In genomic region chr2:101758001-101758400, GRCh38 we compare ENCODE assay signal across 8 cellular contexts.
DNase-seq lines count a peak whose midpoint lies in the region; ATAC-seq and TF ChIP-seq lines count a peak whose summit lies in the region.

No MANE protein-coding gene starts in this region.

- no peaks in the 10 kb centered on the region for H3K27me3 ChIP-seq in PC-3 (ENCODE audit: low read length)

- peaks cover 27% of the 10 kb centered on the region for H4K20me1 ChIP-seq in PC-3 (ENCODE audit: low read length)

- H3K4me3 ChIP-seq in PC-3 (ENCODE audit: low read length) (no peak overlapping the region), fibroblast of villous mesenchyme (ENCODE audit: low read depth, low read length) (peak overlapping the region; percentile 7)

- DNase-seq in Calu3 = no peak
- DNase-seq in PC-3 = no peak
- no peak for DNase-seq in fibroblast of villous mesenchyme (ENCODE audit: low read depth)
- DNase-seq in SK-N-DZ (ENCODE audit: low spot score) = no peak
- DNase-seq in stimulated activated naive CD4-positive, alpha-beta T cell treated with Interleukin-2 at 50 U/mL for 16 hours (lab: John Stamatoyannopoulos, UW) = no peak
- DNase-seq in NCI-H748 treated with DMSO at 0.1 percent for 48 hours (lab: John Stamatoyannopoulos, UW) = no peak

- peaks cover 20% of the 10 kb centered on the region for H3K36me3 Mint-ChIP-seq in Calu3 (ENCODE audit: insufficient read depth, unreplicated experiment)

- no peak overlapping the region for H2AFZ ChIP-seq in PC-3 (ENCODE audit: low read length)

- peaks cover 74% of the 10 kb centered on the region for H3K4me1 Mint-ChIP-seq in Calu3 (ENCODE audit: low read depth, unreplicated experiment)

- no peaks in the 10 kb centered on the region for H3F3A ChIP-seq in PC-3 (ENCODE audit: low read length, unreplicated experiment)

- no peaks in the 10 kb centered on the region for H3K9me3 ChIP-seq in PC-3 (ENCODE audit: low read length)

- peak; percentile 59 for ATAC-seq in GM21390 (IDR thresholded peaks at IDR 0.05; ENCODE audit: unreplicated experiment)
- no peak for ATAC-seq in PC-3
- no peak for ATAC-seq in GM18873 (IDR thresholded peaks at IDR 0.05; ENCODE audit: low FRiP score, unreplicated experiment)

- H3K27ac Mint-ChIP-seq in Calu3 (ENCODE audit: unreplicated experiment) = peak overlapping the region; percentile 83

- H3K79me2 ChIP-seq in PC-3 (ENCODE audit: low read length) = peaks cover 90% of the 10 kb centered on the region

- no peaks in the 10 kb centered on the region for H3K9me2 ChIP-seq in PC-3 (replicated peaks; ENCODE audit: low read length)

- CTCF ChIA-PET in Calu3 (lab: Charles Lee) = no interaction called here
- CTCF ChIA-PET in PC-3 (lab: Charles Lee) = no interaction called here

- intact Hi-C loops in Calu3 (cut with micrococcal nuclease; ENCODE audit: unreplicated experiment) = no loop called here
- intact Hi-C loops in PC-3 (cut with micrococcal nuclease) = loop anchor here (5.0 kb wide), 2 partner anchors 74 to 241 kb away; no protein-coding TSS in a partner anchor

- H3K27me3 Mint-ChIP-seq in Calu3 (ENCODE audit: unreplicated experiment) = no peaks in the 10 kb centered on the region

- no peak overlapping the region for H3K9ac ChIP-seq in PC-3 (ENCODE audit: low read length)

- H3K9me3 Mint-ChIP-seq in Calu3 (ENCODE audit: low read depth, unreplicated experiment) = no peaks in the 10 kb centered on the region

- no TSS peak for BruUV-seq in Calu3 (replicated peaks; lab: Mats Ljungman, UMichigan)
- BruUV-seq in PC-3 (replicated peaks; lab: Mats Ljungman, UMichigan) = no TSS peak

- TF ChIP-seq CTCF in Calu3 (IDR thresholded peaks at IDR 0.05; ENCODE audit: unreplicated experiment) (no peak), PC-3 (conservative IDR thresholded peaks at IDR 0.05; ENCODE audit: low read depth, low read length) (no peak), fibroblast of villous mesenchyme (IDR thresholded peaks at IDR 0.05; ENCODE audit: insufficient read depth, low read depth, low read length) (no peak)

- 0 out of 2 replicates have a peak, but pooled peaks cover 7% of the 10 kb centered on the region for H3K36me3 ChIP-seq in PC-3 (ENCODE audit: low read depth, low read length)

- H3K27ac ChIP-seq in PC-3 (ENCODE audit: low read length) = peak overlapping the region; percentile 66

- POLR2A ChIA-PET in PC-3 (lab: Charles Lee; ENCODE audit: unreplicated experiment) = interaction anchor here (0.5 kb wide), 1 partner anchor 9 kb away, joined by 3 read pairs; no protein-coding TSS in a partner anchor

- H3K4me3 Mint-ChIP-seq in Calu3 (ENCODE audit: low read depth, unreplicated experiment) = no peak overlapping the region

- peaks cover 57% of the 10 kb centered on the region for H3K4me1 ChIP-seq in PC-3 (ENCODE audit: insufficient read depth, low read length)

- peak overlapping the region; percentile 58 for H3K4me2 ChIP-seq in PC-3 (ENCODE audit: low read length)
